8 cellular contexts compared by ENCODE assay signal in the genomic region with DNA sequence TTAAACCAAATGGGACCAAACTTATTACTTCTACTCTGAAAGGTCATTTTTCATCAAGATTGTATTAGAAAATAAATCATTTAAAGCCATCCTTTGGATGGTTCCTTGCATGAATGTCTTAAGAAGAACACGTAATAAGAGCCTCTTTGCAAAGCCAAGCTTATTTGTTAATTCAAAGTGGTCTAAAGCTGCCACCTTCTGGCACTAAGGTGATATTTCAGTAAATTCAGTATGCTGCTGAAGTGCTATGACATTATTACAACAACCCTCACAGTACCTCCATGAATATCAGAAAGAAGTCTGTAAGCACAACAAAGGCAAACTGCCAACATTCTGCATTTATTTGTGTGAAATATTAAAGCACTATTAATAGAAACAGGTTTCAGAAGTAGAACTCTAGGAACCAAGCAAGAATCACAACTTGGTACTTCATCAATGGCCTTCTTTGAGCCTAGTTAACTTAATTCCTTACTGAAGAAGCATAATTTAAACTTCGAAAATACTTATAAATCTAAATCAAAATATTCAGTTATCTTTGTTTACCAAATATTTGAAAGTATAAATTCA. TPM values are rescaled to one million over a fixed set of nuclear protein-coding genes. Genes with fewer than 3 reads are reported as not detected.
DNase-seq lines count a peak whose midpoint lies in the region; ATAC-seq and TF ChIP-seq lines count a peak whose summit lies in the region.

No MANE protein-coding gene starts in this region.

- intact Hi-C loops in transverse colon (cut with DNase I; ENCODE audit: low total_unique reads), result no loop called here

- H3K9me3 ChIP-seq in transverse colon, result no peaks in the 10 kb centered on the region

- H3K27ac ChIP-seq in mesendoderm (ENCODE audit: low read depth, low read length), result no peak overlapping the region
- no peak overlapping the region for H3K27ac ChIP-seq in transverse colon

- H3K4me2 ChIP-seq in mesendoderm (ENCODE audit: low read length), result no peak overlapping the region

- TF ChIP-seq POLR2A in transverse colon (IDR thresholded peaks at IDR 0.05), result no peak

- H2BK15ac ChIP-seq in mesendoderm (replicated peaks; ENCODE audit: low read depth), result no peak overlapping the region

- H2BK5ac ChIP-seq in mesendoderm (ENCODE audit: low read length), result no peak overlapping the region

- H3K9ac ChIP-seq in mesendoderm (ENCODE audit: low read length), result no peak overlapping the region

- H2AK5ac ChIP-seq in mesendoderm (ENCODE audit: low read length), result no peak overlapping the region

- no peak overlapping the region for H4K8ac ChIP-seq in mesendoderm (ENCODE audit: low read depth, low read length)

- ATAC-seq in GM21360 (IDR thresholded peaks at IDR 0.05; ENCODE audit: unreplicated experiment) (peak; percentile 74), GM21526 (IDR thresholded peaks at IDR 0.05; ENCODE audit: low FRiP score, unreplicated experiment) (no peak)

- H3K23ac ChIP-seq in mesendoderm (ENCODE audit: low read length), result no peak overlapping the region

- no peak overlapping the region for H3K56ac ChIP-seq in mesendoderm (ENCODE audit: low read length)

- H3K79me1 ChIP-seq in mesendoderm (ENCODE audit: low read length), result no peaks in the 10 kb centered on the region

- peak; percentile 67 for DNase-seq in ACHN
- peak; percentile 12 for DNase-seq in NCI-H2227 treated with DMSO at 0.1 percent for 48 hours (lab: John Stamatoyannopoulos, UW)
- DNase-seq in cerebellar cortex (ENCODE audit: low spot score), result peak; percentile 30
- peak; percentile 72 for DNase-seq in mesendoderm
- DNase-seq in transverse colon, result no peak
- no peak for DNase-seq in activated effector memory CD4-positive, alpha-beta T cell treated with Interleukin-2 at 50 U/mL for 16 hours

- H3K4me1 ChIP-seq in mesendoderm (ENCODE audit: control insufficient read depth, low read depth, low read length), result no peaks in the 10 kb centered on the region
- H3K4me1 ChIP-seq in transverse colon, result no peaks in the 10 kb centered on the region

- H3K4me3 ChIP-seq in mesendoderm (ENCODE audit: low read length), result no peak overlapping the region
- H3K4me3 ChIP-seq in transverse colon, result no peak overlapping the region

- no peaks in the 10 kb centered on the region for H3K79me2 ChIP-seq in mesendoderm (ENCODE audit: control insufficient read depth, insufficient read depth, low read length)

- H4K5ac ChIP-seq in mesendoderm (ENCODE audit: low read length), result no peak overlapping the region

- no peak for TF ChIP-seq EP300 in transverse colon (IDR thresholded peaks at IDR 0.05; ENCODE audit: low read depth)

- H3K36me3 ChIP-seq in mesendoderm (ENCODE audit: control insufficient read depth, insufficient read depth, low read length) (no peaks in the 10 kb centered on the region), transverse colon (no peaks in the 10 kb centered on the region)

- H3K18ac ChIP-seq in mesendoderm (ENCODE audit: low read length), result no peak overlapping the region

- no peak overlapping the region for H2BK120ac ChIP-seq in mesendoderm (ENCODE audit: low read depth, low read length)

- TF ChIP-seq CTCF in transverse colon (IDR thresholded peaks at IDR 0.05), result peak in 1 of 5 experiments; percentile 18

- in situ Hi-C loops in ACHN (cut with HindIII; ENCODE audit: low pct_ligation_motif_present, low pct_unique_long_range_greater_than_20kb, low sequenced_read_pairs) (no loop called here), transverse colon (cut with MboI; ENCODE audit: low pct_ligation_motif_present in 1 of 4, low pct_unique_long_range_greater_than_20kb in 1 of 4, low sequenced_read_pairs in 3 of 4) (no loop called here)

- WGBS in mesendoderm (ENCODE audit: extremely low coverage, insufficient coverage, low lambda C conversion rate), result 93% methylated on average over 1 of the region's 2 CpGs
- WGBS in transverse colon (ENCODE audit: low coverage in 1 of 2), 2 donors, result 31 to 33% methylated on average over 2 of the region's 2 CpGs

- no peaks in the 10 kb centered on the region for H3K27me3 ChIP-seq in mesendoderm (ENCODE audit: insufficient read depth, low read length, poor library complexity)
- H3K27me3 ChIP-seq in transverse colon, result no peaks in the 10 kb centered on the region

- H3K4ac ChIP-seq in mesendoderm (ENCODE audit: low read depth, low read length), result no peak overlapping the region

RNA-seq across cellular contexts. Expression of a gene that starts 53.1 kb away (rescaled TPM):
- polyA plus RNA-seq in mesendoderm (2013, experiment 1 of 2), result 0.04 TPM
- polyA plus RNA-seq in mesendoderm (2013, experiment 2 of 2), result 0.03 TPM
- under 1 TPM in 1 of 4 donors, not detected in 3; 0.41 TPM for total RNA-seq in transverse colon

Comparison
In these comparisons a context has a peak if more than half of its experiments do, and no peak if none do; other contexts are left out.
1. DNase-seq: peak in ACHN (single experiment), NCI-H2227 treated with DMSO at 0.1 percent for 48 hours (single experiment), cerebellar cortex (single experiment) and mesendoderm (single experiment); none in transverse colon (single experiment) and activated effector memory CD4-positive, alpha-beta T cell treated with Interleukin-2 at 50 U/mL for 16 hours (single experiment).